8 cellular contexts compared by ENCODE assay signal in the genomic region with DNA sequence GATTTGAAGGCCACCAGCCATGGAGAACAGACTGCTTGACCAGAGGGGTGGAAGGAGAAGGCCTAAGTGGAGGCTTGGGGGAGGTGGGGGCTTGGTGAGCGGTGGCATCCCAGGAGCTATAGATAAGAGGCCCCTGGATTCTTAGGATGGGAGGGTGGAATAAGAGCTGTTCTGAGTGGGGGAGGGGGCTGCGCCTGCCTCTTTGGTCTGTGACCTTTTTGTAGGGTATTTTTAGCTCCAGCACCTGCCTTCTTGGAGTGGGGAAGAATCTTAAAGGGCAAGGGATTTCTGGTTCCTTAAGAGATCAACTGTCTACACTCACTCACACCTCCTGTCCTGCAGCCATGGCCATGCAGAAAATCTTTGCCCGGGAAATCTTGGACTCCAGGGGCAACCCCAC. TPM values are rescaled to one million over a fixed set of nuclear protein-coding genes. Genes with fewer than 3 reads are reported as not detected.
DNase-seq lines count a peak whose midpoint lies in the region; ATAC-seq lines count a peak whose summit lies in the region.

No MANE protein-coding gene starts in this region.

- H3K9me3 ChIP-seq in T-helper 17 cell (ENCODE audit: control insufficient read depth, low read length, poor library complexity, severe bottlenecking) (no peaks in the 10 kb centered on the region), iPS-18c (ENCODE audit: control insufficient read depth, insufficient read depth, low read length) (no peaks in the 10 kb centered on the region)

- peak overlapping the region; percentile 90 for H3K4me3 Mint-ChIP-seq in activated naive CD4-positive, alpha-beta T cell treated with anti-CD3 and anti-CD28 coated beads, Interleukin-2, amount 50 U/mL, for 24 hours
- peak overlapping the region; percentile 21 for H3K4me3 Mint-ChIP-seq in T-helper 17 cell
- H3K4me3 Mint-ChIP-seq in stimulated activated naive B cell treated with anti-CD40 and anti-IgM and Interleukin-4, amounts not matched to agents 10 μg/mL and 1 μg/mL and 100 μg/mL, for 72 hours, result peak overlapping the region; percentile 86 to 91

- H3K36me3 Mint-ChIP-seq in activated naive CD4-positive, alpha-beta T cell treated with anti-CD3 and anti-CD28 coated beads, Interleukin-2, amount 50 U/mL, for 24 hours, result peaks cover 7% of the 10 kb centered on the region
- H3K36me3 Mint-ChIP-seq in T-helper 17 cell (ENCODE audit: low read depth), result peaks cover 7% of the 10 kb centered on the region
- H3K36me3 Mint-ChIP-seq in stimulated activated naive B cell treated with anti-CD40 and anti-IgM and Interleukin-4, amounts not matched to agents 10 μg/mL and 1 μg/mL and 100 μg/mL, for 72 hours, result peaks cover 21 to 42% of the 10 kb centered on the region in 2 donors

- H3K27me3 Mint-ChIP-seq in activated naive CD4-positive, alpha-beta T cell treated with anti-CD3 and anti-CD28 coated beads, Interleukin-2, amount 50 U/mL, for 24 hours, result no peaks in the 10 kb centered on the region
- H3K27me3 Mint-ChIP-seq in T-helper 17 cell, result no peaks in the 10 kb centered on the region
- H3K27me3 Mint-ChIP-seq in stimulated activated naive B cell treated with anti-CD40 and anti-IgM and Interleukin-4, amounts not matched to agents 10 μg/mL and 1 μg/mL and 100 μg/mL, for 72 hours, result no peaks in the 10 kb centered on the region

- peak overlapping the region; percentile 71; the same call in 1 of the 2 replicates for H3K4me3 ChIP-seq in iPS-18c (ENCODE audit: insufficient read depth, low read depth, low read length)

- DNase-seq in activated naive CD4-positive, alpha-beta T cell treated with Interleukin-2 at 50 U/mL for 16 hours, result no peak
- no peak for DNase-seq in T-helper 17 cell
- no peak for DNase-seq in stimulated activated naive B cell treated with anti-CD40 and anti-IgM and Interleukin-4, amounts not matched to agents 10 μg/mL and 1 μg/mL and 100 μg/mL, for 72 hours
- DNase-seq in iPS-NIHi11 (ENCODE audit: low spot score), result no peak
- DNase-seq in DMS79 treated with DMSO at 0.1 percent for 48 hours (lab: John Stamatoyannopoulos, UW), result no peak

- ATAC-seq in T-helper 17 cell (no peak), GM18873 (IDR thresholded peaks at IDR 0.05; ENCODE audit: low FRiP score, unreplicated experiment) (no peak)
- ATAC-seq in stimulated activated naive B cell treated with anti-CD40 and anti-IgM and Interleukin-4, amounts not matched to agents 10 μg/mL and 1 μg/mL and 100 μg/mL, for 72 hours (replicated peaks), result no peak

- no peaks in the 10 kb centered on the region for H3K9me3 Mint-ChIP-seq in activated naive CD4-positive, alpha-beta T cell treated with anti-CD3 and anti-CD28 coated beads, Interleukin-2, amount 50 U/mL, for 24 hours
- no peaks in the 10 kb centered on the region for H3K9me3 Mint-ChIP-seq in stimulated activated naive B cell treated with anti-CD40 and anti-IgM and Interleukin-4, amounts not matched to agents 10 μg/mL and 1 μg/mL and 100 μg/mL, for 72 hours

- peak overlapping the region; percentile 85 for H3K27ac Mint-ChIP-seq in activated naive CD4-positive, alpha-beta T cell treated with anti-CD3 and anti-CD28 coated beads, Interleukin-2, amount 50 U/mL, for 24 hours
- peak overlapping the region; percentile 79 for H3K27ac Mint-ChIP-seq in T-helper 17 cell
- H3K27ac Mint-ChIP-seq in stimulated activated naive B cell treated with anti-CD40 and anti-IgM and Interleukin-4, amounts not matched to agents 10 μg/mL and 1 μg/mL and 100 μg/mL, for 72 hours, result peak overlapping the region; percentile 97

- peaks cover 20% of the 10 kb centered on the region for H3K4me1 Mint-ChIP-seq in activated naive CD4-positive, alpha-beta T cell treated with anti-CD3 and anti-CD28 coated beads, Interleukin-2, amount 50 U/mL, for 24 hours
- H3K4me1 Mint-ChIP-seq in T-helper 17 cell, result peaks cover 22% of the 10 kb centered on the region
- peaks cover 18 to 32% of the 10 kb centered on the region in 2 donors for H3K4me1 Mint-ChIP-seq in stimulated activated naive B cell treated with anti-CD40 and anti-IgM and Interleukin-4, amounts not matched to agents 10 μg/mL and 1 μg/mL and 100 μg/mL, for 72 hours

RNA-seq across cellular contexts. Expression of gene ENO3, which starts 0.6 kb away (rescaled TPM):
- total RNA-seq in T-helper 17 cell, result 10 to 100 TPM; 17.2 to 17.6 TPM

RNA-seq across cellular contexts. Expression of gene PFN1, which starts 3.2 kb away (rescaled TPM):
- total RNA-seq in T-helper 17 cell, result 100 to 1,000 TPM; 686 to 710 TPM

RNA-seq across cellular contexts. Expression of gene RNF167, which starts 11.4 kb away (rescaled TPM):
- 10 to 100 TPM; 95.5 to 99.0 TPM for total RNA-seq in T-helper 17 cell

RNA-seq across cellular contexts. Expression of gene SLC25A11, which starts 11.6 kb away (rescaled TPM):
- total RNA-seq in T-helper 17 cell, result 10 to 100 TPM; 26.2 to 26.4 TPM

RNA-seq across cellular contexts. Expression of gene SPAG7, which starts 16.1 kb away (rescaled TPM):
- total RNA-seq in T-helper 17 cell, result 10 to 100 TPM; 39.0 to 48.4 TPM

Comparison
In these comparisons a context has a peak if more than half of its experiments do, and no peak if none do; other contexts are left out.
1. H3K4me3 Mint-ChIP-seq: peak in every context shown above with its lines; median percentile 90 in activated naive CD4-positive, alpha-beta T cell treated with anti-CD3 and anti-CD28 coated beads, Interleukin-2, amount 50 U/mL, for 24 hours; 88 in stimulated activated naive B cell treated with anti-CD40 and anti-IgM and Interleukin-4, amounts not matched to agents 10 μg/mL and 1 μg/mL and 100 μg/mL, for 72 hours; 21 in T-helper 17 cell.